Comparison of ENCODE assay signal across 29 cellular contexts in genomic region chr11:11772865-11773515, GRCh38.
"Had no signal": no experiment of that assay in that cellular context is flagged by ENCODE, and none has a peak within 500 bp of the region (broad histone marks: within the 10 kb centered on the region; RNA-seq: fewer than 3 reads in every experiment).

No MANE protein-coding gene starts in this region.

- H3K36me3 ChIP-seq: ascending aorta, cardiac muscle cell had no signal

- H3K4me1 ChIP-seq: ascending aorta had no signal

- H3K9me3 ChIP-seq: ascending aorta had no signal

- H3K4me3 ChIP-seq: ascending aorta, cardiac muscle cell had no signal

- H3K27me3 ChIP-seq: ascending aorta had no signal

- ATAC-seq: activated CD4-positive, alpha-beta T cell treated with anti-CD3 and anti-CD28 coated beads for 36 hours; activated CD4-positive, CD25-positive, alpha-beta regulatory T cell treated with anti-CD3 and anti-CD28 coated beads, Interleukin-2, amount 50 U/mL, for 24 hours; activated CD8-positive, alpha-beta memory T cell treated with anti-CD3 and anti-CD28 coated beads, Interleukin-2, amount 10 ng/mL, durations not matched to agents 7 days and 5 days; activated CD8-positive, alpha-beta T cell treated with anti-CD3 and anti-CD28 coated beads, Interleukin-2, amount 10 ng/mL, durations not matched to agents 7 days and 5 days; activated naive CD8-positive, alpha-beta T cell treated with anti-CD3 and anti-CD28 coated beads, Interleukin-2, amount 50 U/mL, for 24 hours had no signal

- DNase-seq: activated CD4-positive, alpha-beta memory T cell treated with anti-CD3 and anti-CD28 coated beads, Interleukin-2, amount 10 ng/mL, durations not matched to agents 7 days and 5 days; activated CD4-positive, alpha-beta T cell treated with anti-CD3 and anti-CD28 coated beads for 1 hour; activated CD4-positive, alpha-beta T cell treated with anti-CD3 and anti-CD28 coated beads for 36 hours; activated CD4-positive, alpha-beta T cell treated with anti-CD3 and anti-CD28 coated beads for 48 hours; activated CD4-positive, alpha-beta T cell treated with anti-CD3 and anti-CD28 coated beads, Interleukin-2, amount 10 ng/mL, durations not matched to agents 7 days and 5 days; activated CD4-positive, alpha-beta T cell treated with anti-CD3 and anti-CD28 coated beads, Interleukin-2, amount 50 U/mL, for 48 hours; activated CD4-positive, CD25-positive, alpha-beta regulatory T cell; activated CD8-positive, alpha-beta memory T cell treated with anti-CD3 and anti-CD28 coated beads for 24 hours; activated CD8-positive, alpha-beta memory T cell treated with anti-CD3 and anti-CD28 coated beads, Interleukin-2, amount 10 ng/mL, durations not matched to agents 7 days and 5 days; activated CD8-positive, alpha-beta memory T cell treated with anti-CD3 and anti-CD28 coated beads, Interleukin-2, amount 50 U/mL, for 48 hours; activated CD8-positive, alpha-beta T cell treated with anti-CD3 and anti-CD28 coated beads, Interleukin-2, amount 10 ng/mL, durations not matched to agents 7 days and 5 days; activated effector memory CD4-positive, alpha-beta T cell treated with Interleukin-2 at 50 U/mL for 16 hours; activated gamma-delta T cell; activated naive CD4-positive, alpha-beta T cell treated with anti-CD3 and anti-CD28 coated beads, Interleukin-2, amount 10 ng/mL, durations not matched to agents 7 days and 5 days; activated naive CD4-positive, alpha-beta T cell treated with Interleukin-2 at 50 U/mL for 16 hours; activated naive CD8-positive, alpha-beta T cell treated with anti-CD3 and anti-CD28 coated beads, Interleukin-2, amount 10 ng/mL, durations not matched to agents 7 days and 5 days; activated naive CD8-positive, alpha-beta T cell treated with anti-CD3 and anti-CD28 coated beads, Interleukin-2, amount 50 U/mL, for 24 hours; activated T-cell treated with anti-CD3 and anti-CD28 coated beads, Interleukin-2, amount 50 U/mL, for 24 hours; activated T-cell treated with anti-CD3 and anti-CD28 coated beads, Interleukin-2, amount 50 U/mL, for 48 hours; amygdala; anterior cingulate cortex; caudate nucleus; cerebellar nuclear complex; T-helper 2 cell; T-helper 9 cell had no signal

- H3K27ac ChIP-seq: ascending aorta, cardiac muscle cell, VCaP had no signal
